ENCODE assay signal across 8 cellular contexts in genomic region chr2:108448678-108449409, GRCh38. TPM values are rescaled to one million over a fixed set of nuclear protein-coding genes. Genes with fewer than 3 reads are reported as not detected.
DNase-seq lines count a peak whose midpoint lies in the region; ATAC-seq and TF ChIP-seq lines count a peak whose summit lies in the region.

Gene GCC2, plus strand, starts transcription at chr2:108449206. Its CDS starts 69 bp downstream, at chr2:108449275.

- H3K27me3 Mint-ChIP-seq in activated CD8-positive, alpha-beta T cell treated with anti-CD3 and anti-CD28 coated beads, Interleukin-2, amount 10 ng/mL, durations not matched to agents 7 days and 5 days (ENCODE audit: low read depth) = no peaks in the 10 kb centered on the region

- H3K9me3 Mint-ChIP-seq in activated CD8-positive, alpha-beta T cell treated with anti-CD3 and anti-CD28 coated beads, Interleukin-2, amount 10 ng/mL, durations not matched to agents 7 days and 5 days (ENCODE audit: insufficient read depth) = peaks cover 5% of the 10 kb centered on the region

- H3K4me1 Mint-ChIP-seq in activated CD8-positive, alpha-beta T cell treated with anti-CD3 and anti-CD28 coated beads, Interleukin-2, amount 10 ng/mL, durations not matched to agents 7 days and 5 days (ENCODE audit: low read depth) = peaks cover 40% of the 10 kb centered on the region

- CTCF ChIA-PET in activated CD8-positive, alpha-beta T cell treated with anti-CD3 and anti-CD28 coated beads, Interleukin-2, amount 10 ng/mL, durations not matched to agents 7 days and 5 days (lab: Charles Lee) = interaction anchor here (1.7 to 2.2 kb wide), 4 partner anchors 10 to 187 kb away, joined by 6 to 8 read pairs (median 8); no protein-coding TSS in a partner anchor

- peak within 1 kb of the TSS; percentile 92 for H3K27ac Mint-ChIP-seq in activated CD8-positive, alpha-beta T cell treated with anti-CD3 and anti-CD28 coated beads, Interleukin-2, amount 10 ng/mL, durations not matched to agents 7 days and 5 days

- POLR2A ChIA-PET in activated CD8-positive, alpha-beta T cell treated with anti-CD3 and anti-CD28 coated beads, Interleukin-2, amount 10 ng/mL, durations not matched to agents 7 days and 5 days (lab: Charles Lee) = interaction anchor here (0.6 to 2.0 kb wide), 8 partner anchors 9 to 274 kb away, joined by 3 to 9 read pairs (median 4); partner anchors contain the start of gene LIMS1

- TF ChIP-seq CTCF in GM20000 (IDR thresholded peaks at IDR 0.05; ENCODE audit: extremely low read depth, missing control alignments) = no peak

- peak within 1 kb of the TSS; percentile 92 for H3K4me3 Mint-ChIP-seq in activated CD8-positive, alpha-beta T cell treated with anti-CD3 and anti-CD28 coated beads, Interleukin-2, amount 10 ng/mL, durations not matched to agents 7 days and 5 days

- ATAC-seq in activated CD8-positive, alpha-beta T cell treated with anti-CD3 and anti-CD28 coated beads, Interleukin-2, amount 10 ng/mL, durations not matched to agents 7 days and 5 days = peak; percentile 93

- H3K36me3 Mint-ChIP-seq in activated CD8-positive, alpha-beta T cell treated with anti-CD3 and anti-CD28 coated beads, Interleukin-2, amount 10 ng/mL, durations not matched to agents 7 days and 5 days (ENCODE audit: low read depth) = peaks cover 32% of the 10 kb centered on the region

- DNase-seq in COLO668 (lab: John Stamatoyannopoulos, UW; ENCODE audit: unreplicated experiment) = peak; percentile 95
- peak; percentile 90 for DNase-seq in GM20000 (ENCODE audit: low spot score)
- peak; percentile 68 for DNase-seq in HS-5 (ENCODE audit: low read depth)
- peak; percentile 68 for DNase-seq in NK-92 (lab: John Stamatoyannopoulos, UW; ENCODE audit: unreplicated experiment)
- peak; percentile 97 for DNase-seq in activated CD8-positive, alpha-beta T cell treated with anti-CD3 and anti-CD28 coated beads, Interleukin-2, amount 10 ng/mL, durations not matched to agents 7 days and 5 days
- DNase-seq in effector CD4-positive, alpha-beta T cell = peak; percentile 97
- DNase-seq in lung microvascular endothelial cell (ENCODE audit: low read depth in 2 of 2) = peak; percentile 95 to 96
- DNase-seq in stimulated activated CD4-positive, alpha-beta T cell treated with anti-CD3 and anti-CD28 coated beads, TNF-alpha, amount 100 ng/mL, for 4 hours (ENCODE audit: low read depth in 3 of 3) = peak; percentile 91 to 93 (median 92)

RNA-seq across cellular contexts. Expression of gene GCC2, which starts in this region (rescaled TPM):
- 10 to 100 TPM; 38.8 to 41.4 TPM for total RNA-seq in activated CD8-positive, alpha-beta T cell treated with anti-CD3 and anti-CD28 coated beads, Interleukin-2, amount 10 ng/mL, durations not matched to agents 7 days and 5 days
- 10.7 and 15.3 TPM in 2 replicates for total RNA-seq in lung microvascular endothelial cell

Comparison
In these comparisons a context has a peak if more than half of its experiments do, and no peak if none do; other contexts are left out.
1. Peak in every context shown above with its lines: DNase-seq and ATAC-seq.